Comparison of ENCODE assay signal across 15 cellular contexts in the genomic region with DNA sequence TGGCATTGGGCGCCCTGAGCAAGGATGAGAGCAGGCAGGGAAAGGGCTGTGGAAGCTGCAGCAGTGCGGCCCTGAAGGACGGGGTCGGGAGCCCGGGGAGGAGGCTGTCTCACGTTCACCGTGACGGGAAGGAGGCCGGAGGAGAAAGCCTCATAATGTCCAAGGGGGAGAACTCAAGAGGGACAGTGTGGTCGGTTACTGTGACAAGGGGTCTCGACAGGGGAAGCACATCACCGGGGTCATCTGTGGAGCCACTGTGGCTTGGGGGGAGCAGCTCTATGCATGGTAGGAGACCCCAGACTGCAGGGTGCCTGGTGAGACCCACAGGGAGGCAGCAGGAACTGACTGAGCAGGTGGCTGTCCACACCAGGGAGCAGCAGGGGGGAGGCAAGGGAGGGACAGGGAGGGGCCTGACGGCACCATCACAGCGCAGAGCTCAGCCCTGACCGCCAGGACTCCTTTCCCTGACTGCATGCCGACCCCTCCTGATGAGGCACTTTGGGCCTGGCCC.
DNase-seq lines count a peak whose midpoint lies in the region; ATAC-seq and TF ChIP-seq lines count a peak whose summit lies in the region.
"Had no signal": no experiment of that assay in that cellular context is flagged by ENCODE, and none has a peak within 500 bp of the region (broad histone marks: within the 10 kb centered on the region; RNA-seq: fewer than 3 reads in every experiment).

No MANE protein-coding gene starts in this region.

- H3K27ac ChIP-seq in OCI-LY3 (ENCODE audit: low read length) = no peak overlapping the region
- peak overlapping the region in 53 of 59 donors; percentile 9 to 97 (median 83) for H3K27ac ChIP-seq in dorsolateral prefrontal cortex
- H3K27ac ChIP-seq: Peyer's patch had no signal

- H3K27ac Mint-ChIP-seq in activated naive CD4-positive, alpha-beta T cell treated with anti-CD3 and anti-CD28 coated beads for 36 hours = peak overlapping the region; percentile 46
- peak overlapping the region; percentile 4 for H3K27ac Mint-ChIP-seq in stimulated activated memory B cell treated with anti-CD40 and anti-IgM and Interleukin-4, amounts not matched to agents 10 μg/mL and 1 μg/mL and 100 μg/mL, for 72 hours
- H3K27ac Mint-ChIP-seq: mesothelial cell of epicardium had no signal

- peak overlapping the region; percentile 29; the same call in 1 of the 2 replicates for H3K9ac ChIP-seq in OCI-LY3 (ENCODE audit: low read length)

- H3K9me3 ChIP-seq in OCI-LY3 (ENCODE audit: insufficient read depth, low read length) = no peaks in the 10 kb centered on the region
- H3K9me3 ChIP-seq: Peyer's patch had no signal

- ATAC-seq in stimulated activated memory B cell treated with anti-CD40 and anti-IgM and Interleukin-4, amounts not matched to agents 10 μg/mL and 1 μg/mL and 100 μg/mL, for 72 hours = no peak
- no peak for ATAC-seq in GM21576 (IDR thresholded peaks at IDR 0.05; ENCODE audit: unreplicated experiment)
- ATAC-seq: T-helper 17 cell had no signal

- H3K9me3 Mint-ChIP-seq in activated naive CD4-positive, alpha-beta T cell treated with anti-CD3 and anti-CD28 coated beads for 36 hours = no peaks in the 10 kb centered on the region
- no peaks in the 10 kb centered on the region for H3K9me3 Mint-ChIP-seq in stimulated activated memory B cell treated with anti-CD40 and anti-IgM and Interleukin-4, amounts not matched to agents 10 μg/mL and 1 μg/mL and 100 μg/mL, for 72 hours
- H3K9me3 Mint-ChIP-seq: mesothelial cell of epicardium had no signal

- H3K4me3 Mint-ChIP-seq in activated naive CD4-positive, alpha-beta T cell treated with anti-CD3 and anti-CD28 coated beads for 36 hours = no peak overlapping the region
- H3K4me3 Mint-ChIP-seq in stimulated activated memory B cell treated with anti-CD40 and anti-IgM and Interleukin-4, amounts not matched to agents 10 μg/mL and 1 μg/mL and 100 μg/mL, for 72 hours = no peak overlapping the region
- H3K4me3 Mint-ChIP-seq: mesothelial cell of epicardium, T-helper 17 cell had no signal

- peaks cover 24% of the 10 kb centered on the region for H3K4me1 Mint-ChIP-seq in activated naive CD4-positive, alpha-beta T cell treated with anti-CD3 and anti-CD28 coated beads for 36 hours (ENCODE audit: low read depth)
- H3K4me1 Mint-ChIP-seq in stimulated activated memory B cell treated with anti-CD40 and anti-IgM and Interleukin-4, amounts not matched to agents 10 μg/mL and 1 μg/mL and 100 μg/mL, for 72 hours = peaks cover 15% of the 10 kb centered on the region

- no peak for TF ChIP-seq CTCF in OCI-LY3 (IDR thresholded peaks at IDR 0.05; ENCODE audit: low read depth, low read length)
- no peak for TF ChIP-seq CTCF in dorsolateral prefrontal cortex (IDR thresholded peaks at IDR 0.05 in 54 of 56, conservative IDR thresholded peaks at IDR 0.05 in 2 of 56; ENCODE audit: low read depth in 1 of 56, partially characterized antibody in 56 of 56)

- peaks cover 13% of the 10 kb centered on the region for H3K36me3 Mint-ChIP-seq in activated naive CD4-positive, alpha-beta T cell treated with anti-CD3 and anti-CD28 coated beads for 36 hours (ENCODE audit: low read depth)
- H3K36me3 Mint-ChIP-seq in stimulated activated memory B cell treated with anti-CD40 and anti-IgM and Interleukin-4, amounts not matched to agents 10 μg/mL and 1 μg/mL and 100 μg/mL, for 72 hours = peaks cover 16% of the 10 kb centered on the region

- DNase-seq in activated naive CD4-positive, alpha-beta T cell treated with anti-CD3 and anti-CD28 coated beads for 36 hours = no peak
- no peak for DNase-seq in activated naive CD4-positive, alpha-beta T cell (lab: John Stamatoyannopoulos, UW)
- peak in 3 of 10 donors; percentile 35 to 42 (median 38) for DNase-seq in dorsolateral prefrontal cortex
- DNase-seq in epidermal melanocyte (ENCODE audit: insufficient read length, low spot score) = no peak
- no peak for DNase-seq in inferior parietal cortex (ENCODE audit: extremely low spot score)
- DNase-seq: activated CD4-positive, alpha-beta T cell treated with anti-CD3 and anti-CD28 coated beads, Interleukin-2, amount 50 U/mL, for 48 hours; activated gamma-delta T cell; DMS53; NCI-H446 treated with DMSO at 0.1 percent for 48 hours; Peyer's patch; T-helper 17 cell had no signal

- H3K4me3 ChIP-seq in OCI-LY3 (ENCODE audit: low read length) (no peak overlapping the region), dorsolateral prefrontal cortex (no peak overlapping the region)
- H3K4me3 ChIP-seq: Peyer's patch had no signal

- CTCF ChIA-PET in activated naive CD4-positive, alpha-beta T cell treated with anti-CD3 and anti-CD28 coated beads for 36 hours (lab: Charles Lee) = no interaction called here

- H2AFZ ChIP-seq in OCI-LY3 (ENCODE audit: low read depth, low read length) = no peak overlapping the region

- H3K4me1 ChIP-seq in OCI-LY3 (ENCODE audit: low read length) = peaks cover 41% of the 10 kb centered on the region

- H3K79me2 ChIP-seq in OCI-LY3 (ENCODE audit: low read length) = no peaks in the 10 kb centered on the region

- peak overlapping the region; percentile 56; the same call in 1 of the 2 replicates for H3K4me2 ChIP-seq in OCI-LY3 (ENCODE audit: low read length)

- no peaks in the 10 kb centered on the region for H3K27me3 Mint-ChIP-seq in activated naive CD4-positive, alpha-beta T cell treated with anti-CD3 and anti-CD28 coated beads for 36 hours (ENCODE audit: low read depth)
- H3K27me3 Mint-ChIP-seq in stimulated activated memory B cell treated with anti-CD40 and anti-IgM and Interleukin-4, amounts not matched to agents 10 μg/mL and 1 μg/mL and 100 μg/mL, for 72 hours = no peaks in the 10 kb centered on the region
- H3K27me3 Mint-ChIP-seq: T-helper 17 cell had no signal

- no peaks in the 10 kb centered on the region for H3K36me3 ChIP-seq in OCI-LY3 (replicated peaks; ENCODE audit: low read depth, low read length)

- H3K27me3 ChIP-seq in OCI-LY3 (ENCODE audit: low read depth, low read length) = no peaks in the 10 kb centered on the region
- H3K27me3 ChIP-seq in dorsolateral prefrontal cortex = no peaks in the 10 kb centered on the region
- H3K27me3 ChIP-seq: Peyer's patch had no signal

- H4K20me1 ChIP-seq in OCI-LY3 (ENCODE audit: insufficient read depth, low read length) = no peaks in the 10 kb centered on the region

- intact Hi-C loops in activated naive CD4-positive, alpha-beta T cell treated with anti-CD3 and anti-CD28 coated beads for 36 hours (cut with micrococcal nuclease) = no loop called here
- intact Hi-C loops in dorsolateral prefrontal cortex (cut with DNase I) = no loop called here
